Comparison of ENCODE assay signal across 1 cellular context in the genomic region with DNA sequence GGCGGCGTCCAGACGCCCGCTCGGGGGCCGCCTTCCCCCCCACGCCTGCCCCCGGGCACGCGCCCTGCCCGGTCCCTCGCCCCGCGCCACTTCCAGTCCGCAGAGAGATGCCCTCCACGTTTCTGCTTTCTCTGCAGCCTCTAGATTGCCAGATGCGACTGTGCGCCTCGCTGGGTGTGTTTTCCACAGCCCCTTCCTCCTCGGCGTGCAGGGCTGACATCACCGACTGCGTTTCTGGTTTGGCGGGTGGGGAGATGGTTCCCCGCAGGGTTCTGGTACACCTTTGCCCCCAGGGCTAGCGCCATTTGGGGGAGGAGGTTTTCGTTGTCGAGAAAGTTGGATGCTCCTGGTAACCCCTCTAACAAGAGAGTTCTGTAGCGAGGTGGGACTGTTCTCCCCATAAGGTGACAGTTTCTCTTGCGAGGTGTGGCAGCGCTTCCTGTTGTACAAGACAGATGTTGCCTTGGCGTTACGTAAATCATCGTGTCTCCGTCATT.
TF ChIP-seq lines count a peak whose summit lies in the region.

No MANE protein-coding gene starts in this region.

TF ChIP-seq in GM23338, 12 proteins besides CTCF, POLR2A, EP300 and RAD21 (continued from another document):
- TF ChIP-seq, protein P1, sequence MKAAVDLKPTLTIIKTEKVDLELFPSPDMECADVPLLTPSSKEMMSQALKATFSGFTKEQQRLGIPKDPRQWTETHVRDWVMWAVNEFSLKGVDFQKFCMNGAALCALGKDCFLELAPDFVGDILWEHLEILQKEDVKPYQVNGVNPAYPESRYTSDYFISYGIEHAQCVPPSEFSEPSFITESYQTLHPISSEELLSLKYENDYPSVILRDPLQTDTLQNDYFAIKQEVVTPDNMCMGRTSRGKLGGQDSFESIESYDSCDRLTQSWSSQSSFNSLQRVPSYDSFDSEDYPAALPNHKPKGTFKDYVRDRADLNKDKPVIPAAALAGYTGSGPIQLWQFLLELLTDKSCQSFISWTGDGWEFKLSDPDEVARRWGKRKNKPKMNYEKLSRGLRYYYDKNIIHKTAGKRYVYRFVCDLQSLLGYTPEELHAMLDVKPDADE (IDR thresholded peaks at IDR 0.05) = no peak
- TF ChIP-seq JUNB (IDR thresholded peaks at IDR 0.05; ENCODE audit: unreplicated experiment) (no peak), CREB1 (CRISPR knock-in tag; IDR thresholded peaks at IDR 0.05; ENCODE audit: low read depth) (no peak), ZNF331 (CRISPR knock-in tag; IDR thresholded peaks at IDR 0.05; ENCODE audit: low read depth) (no peak), EZH2 (IDR thresholded peaks at IDR 0.05; ENCODE audit: low read depth, unreplicated experiment) (no peak), NANOG (IDR thresholded peaks at IDR 0.05; ENCODE audit: borderline replicate concordance) (no peak)
